In the genomic region with DNA sequence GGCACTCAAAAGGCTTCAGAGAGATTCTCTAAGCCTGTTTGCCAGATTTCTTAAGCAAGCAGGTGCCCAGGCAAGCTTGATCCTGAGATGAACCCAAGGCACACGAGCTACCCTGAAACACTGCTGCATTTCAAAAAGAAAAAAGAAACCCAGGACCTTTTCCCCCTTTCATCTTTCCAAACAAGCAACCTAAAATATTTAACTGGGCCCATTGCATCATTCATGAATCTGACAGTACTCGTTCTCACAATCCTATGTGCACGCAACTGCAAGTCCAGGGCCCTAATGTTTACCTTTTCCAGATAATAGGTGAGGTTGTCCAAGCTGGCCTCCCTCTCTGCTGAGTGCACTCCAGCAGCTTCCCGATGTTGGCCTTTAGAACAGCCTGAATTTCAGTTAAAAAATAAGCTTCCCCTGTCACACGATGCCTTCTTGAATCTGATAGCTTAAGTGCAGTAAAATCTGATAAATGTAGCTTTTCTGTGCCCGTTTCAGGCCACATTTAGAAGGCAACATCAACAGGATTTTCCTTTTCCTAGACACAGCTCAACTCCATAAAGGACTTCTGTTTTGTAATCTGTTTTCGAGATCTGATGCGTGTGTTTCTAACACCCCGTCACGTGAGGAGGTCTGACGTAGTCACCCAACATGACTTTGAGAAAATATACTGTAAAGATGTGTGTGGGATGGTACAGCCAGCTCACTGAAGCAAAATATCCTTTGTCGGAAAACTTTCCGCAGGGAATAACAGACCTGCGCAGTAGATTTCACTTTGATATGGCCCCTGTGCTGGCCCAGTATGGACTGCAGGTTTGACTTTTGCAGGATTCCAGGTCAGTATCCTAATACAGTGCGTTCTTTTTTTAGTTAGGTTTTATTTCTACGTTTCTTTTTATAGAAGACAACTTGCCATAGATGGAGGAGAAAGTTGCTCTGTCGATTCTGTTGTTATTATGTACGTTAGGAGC, we compare ENCODE assay signal across 1 cellular context.
A peak's percentile ranks its signal among the peaks of the same experiment; 100 is the strongest.
TF ChIP-seq lines count a peak whose summit lies in the region.

No MANE protein-coding gene starts in this region.

TF ChIP-seq in HepG2, 621 proteins besides CTCF, POLR2A, EP300 and RAD21 (continues in another document):
- TF ChIP-seq ZSCAN31 (CRISPR knock-in tag; IDR thresholded peaks at IDR 0.05; ENCODE audit: low read depth) (peak; percentile 49; the same call in 1 of the 2 replicates), TBL1XR1 (IDR thresholded peaks at IDR 0.05; ENCODE audit: borderline replicate concordance, low read length, partially characterized antibody) (no peak), ZNF207 (IDR thresholded peaks at IDR 0.05; ENCODE audit: borderline replicate concordance) (no peak), ARHGAP35 (CRISPR knock-in tag; IDR thresholded peaks at IDR 0.05; ENCODE audit: borderline replicate concordance) (no peak), ZMYM3 (CRISPR knock-in tag; IDR thresholded peaks at IDR 0.05) (peak; percentile 36; the same call in 1 of the 2 replicates), CBX1 (IDR thresholded peaks at IDR 0.05; ENCODE audit: low read depth) (no peak), ZFP90 (CRISPR knock-in tag; IDR thresholded peaks at IDR 0.05; ENCODE audit: borderline replicate concordance) (peak; percentile 34; the same call in 1 of the 2 replicates), KAT8 (CRISPR knock-in tag; IDR thresholded peaks at IDR 0.05) (peak; percentile 39; the same call in 1 of the 2 replicates), SP5 (CRISPR knock-in tag; IDR thresholded peaks at IDR 0.05; ENCODE audit: borderline replicate concordance, low read depth) (no peak), ZNF766 (CRISPR knock-in tag; IDR thresholded peaks at IDR 0.05; ENCODE audit: borderline replicate concordance) (peak; percentile 41; the same call in 1 of the 2 replicates), BHLHE40 (IDR thresholded peaks at IDR 0.05; ENCODE audit: low read length) (peak; percentile 93), POGZ (CRISPR knock-in tag; IDR thresholded peaks at IDR 0.05) (peak; percentile 55; the same call in 1 of the 2 replicates), ATF7 (IDR thresholded peaks at IDR 0.05) (peak; percentile 47), ATF7 (CRISPR knock-in tag; IDR thresholded peaks at IDR 0.05) (peak; percentile 25; the same call in 1 of the 2 replicates), SRF (IDR thresholded peaks at IDR 0.05; ENCODE audit: low read depth, low read length) (no peak), ZNF143 (CRISPR knock-in tag; IDR thresholded peaks at IDR 0.05) (0 out of 2 replicates have a peak, but pooled peaks have one; percentile 22), ZNF556 (CRISPR knock-in tag; IDR thresholded peaks at IDR 0.05; ENCODE audit: borderline replicate concordance) (no peak), ZNF780A (CRISPR knock-in tag; IDR thresholded peaks at IDR 0.05) (no peak), ZNF614 (CRISPR knock-in tag; IDR thresholded peaks at IDR 0.05; ENCODE audit: borderline replicate concordance) (0 out of 2 replicates have a peak, but pooled peaks have one; percentile 14), KMT2A (CRISPR knock-in tag; IDR thresholded peaks at IDR 0.05) (peak; percentile 55; the same call in 1 of the 2 replicates), ZNF792 (CRISPR knock-in tag; IDR thresholded peaks at IDR 0.05) (peak; percentile 58; the same call in 1 of the 2 replicates), GATAD2A (CRISPR knock-in tag; IDR thresholded peaks at IDR 0.05) (peak; percentile 84), KDM5A (IDR thresholded peaks at IDR 0.05; ENCODE audit: borderline replicate concordance, low read length) (peak; percentile 25; the same call in 1 of the 2 replicates), JUND (CRISPR knock-in tag; IDR thresholded peaks at IDR 0.05) (no peak), TP53 (CRISPR knock-in tag; conservative IDR thresholded peaks at IDR 0.05) (0 out of 2 replicates have a peak, but pooled peaks have one; percentile 22), CBX5 (CRISPR knock-in tag; IDR thresholded peaks at IDR 0.05; ENCODE audit: borderline replicate concordance) (0 out of 2 replicates have a peak, but pooled peaks have one; percentile 25), ZNF350 (CRISPR knock-in tag; IDR thresholded peaks at IDR 0.05; ENCODE audit: borderline replicate concordance, low read depth) (peak; percentile 53; the same call in 1 of the 2 replicates), NR3C1 (CRISPR knock-in tag; IDR thresholded peaks at IDR 0.05) (no peak), PPARG (CRISPR knock-in tag; conservative IDR thresholded peaks at IDR 0.05) (peak; percentile 90), ATM (IDR thresholded peaks at IDR 0.05; ENCODE audit: borderline replicate concordance) (no peak), ARID2 (CRISPR knock-in tag; IDR thresholded peaks at IDR 0.05; ENCODE audit: borderline replicate concordance) (no peak), ZNF260 (CRISPR knock-in tag; IDR thresholded peaks at IDR 0.05; ENCODE audit: borderline replicate concordance, low read depth) (no peak), ZFX (CRISPR knock-in tag; IDR thresholded peaks at IDR 0.05; ENCODE audit: low read depth) (peak; percentile 71), SIN3A (IDR thresholded peaks at IDR 0.05; ENCODE audit: borderline replicate concordance, low read depth, low read length) (peak; percentile 71), ZNF121 (CRISPR knock-in tag; IDR thresholded peaks at IDR 0.05) (no peak), MIXL1 (CRISPR knock-in tag; IDR thresholded peaks at IDR 0.05) (0 out of 2 replicates have a peak, but pooled peaks have one; percentile 12), MEF2D (CRISPR knock-in tag; IDR thresholded peaks at IDR 0.05) (0 out of 2 replicates have a peak, but pooled peaks have one; percentile 72), CEBPG (CRISPR knock-in tag; IDR thresholded peaks at IDR 0.05) (peak; percentile 98), ZNF567 (CRISPR knock-in tag; IDR thresholded peaks at IDR 0.05; ENCODE audit: borderline replicate concordance) (no peak), SNAI1 (CRISPR knock-in tag; IDR thresholded peaks at IDR 0.05; ENCODE audit: borderline replicate concordance) (0 out of 2 replicates have a peak, but pooled peaks have one; percentile 54), HNF4G (IDR thresholded peaks at IDR 0.05; ENCODE audit: borderline replicate concordance, low read depth, low read length) (peak; percentile 31; the same call in 1 of the 2 replicates), HNF4G (CRISPR knock-in tag; IDR thresholded peaks at IDR 0.05; ENCODE audit: borderline replicate concordance, low read depth) (no peak)
- TF ChIP-seq, protein P1, sequence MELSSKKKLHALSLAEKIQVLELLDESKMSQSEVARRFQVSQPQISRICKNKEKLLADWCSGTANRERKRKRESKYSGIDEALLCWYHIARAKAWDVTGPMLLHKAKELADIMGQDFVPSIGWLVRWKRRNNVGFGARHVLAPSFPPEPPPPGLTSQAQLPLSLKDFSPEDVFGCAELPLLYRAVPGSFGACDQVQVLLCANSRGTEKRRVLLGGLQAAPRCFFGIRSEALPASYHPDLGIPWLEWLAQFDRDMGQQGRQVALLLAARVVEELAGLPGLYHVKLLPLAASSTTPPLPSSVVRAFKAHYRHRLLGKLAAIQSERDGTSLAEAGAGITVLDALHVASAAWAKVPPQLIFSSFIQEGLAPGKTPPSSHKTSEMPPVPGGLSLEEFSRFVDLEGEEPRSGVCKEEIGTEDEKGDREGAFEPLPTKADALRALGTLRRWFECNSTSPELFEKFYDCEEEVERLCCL (CRISPR knock-in tag; IDR thresholded peaks at IDR 0.05; ENCODE audit: borderline replicate concordance): no peak
- TF ChIP-seq, protein P2, sequence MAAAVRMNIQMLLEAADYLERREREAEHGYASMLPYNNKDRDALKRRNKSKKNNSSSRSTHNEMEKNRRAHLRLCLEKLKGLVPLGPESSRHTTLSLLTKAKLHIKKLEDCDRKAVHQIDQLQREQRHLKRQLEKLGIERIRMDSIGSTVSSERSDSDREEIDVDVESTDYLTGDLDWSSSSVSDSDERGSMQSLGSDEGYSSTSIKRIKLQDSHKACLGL (CRISPR knock-in tag; IDR thresholded peaks at IDR 0.05): no peak
- TF ChIP-seq, protein P3, sequence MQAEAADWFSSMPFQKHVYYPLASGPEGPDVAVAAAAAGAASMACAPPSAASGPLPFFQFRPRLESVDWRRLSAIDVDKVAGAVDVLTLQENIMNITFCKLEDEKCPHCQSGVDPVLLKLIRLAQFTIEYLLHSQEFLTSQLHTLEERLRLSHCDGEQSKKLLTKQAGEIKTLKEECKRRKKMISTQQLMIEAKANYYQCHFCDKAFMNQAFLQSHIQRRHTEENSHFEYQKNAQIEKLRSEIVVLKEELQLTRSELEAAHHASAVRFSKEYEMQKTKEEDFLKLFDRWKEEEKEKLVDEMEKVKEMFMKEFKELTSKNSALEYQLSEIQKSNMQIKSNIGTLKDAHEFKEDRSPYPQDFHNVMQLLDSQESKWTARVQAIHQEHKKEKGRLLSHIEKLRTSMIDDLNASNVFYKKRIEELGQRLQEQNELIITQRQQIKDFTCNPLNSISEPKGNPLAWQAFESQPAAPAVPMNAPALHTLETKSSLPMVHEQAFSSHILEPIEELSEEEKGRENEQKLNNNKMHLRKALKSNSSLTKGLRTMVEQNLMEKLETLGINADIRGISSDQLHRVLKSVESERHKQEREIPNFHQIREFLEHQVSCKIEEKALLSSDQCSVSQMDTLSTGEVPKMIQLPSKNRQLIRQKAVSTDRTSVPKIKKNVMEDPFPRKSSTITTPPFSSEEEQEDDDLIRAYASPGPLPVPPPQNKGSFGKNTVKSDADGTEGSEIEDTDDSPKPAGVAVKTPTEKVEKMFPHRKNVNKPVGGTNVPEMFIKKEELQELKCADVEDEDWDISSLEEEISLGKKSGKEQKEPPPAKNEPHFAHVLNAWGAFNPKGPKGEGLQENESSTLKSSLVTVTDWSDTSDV (CRISPR knock-in tag; IDR thresholded peaks at IDR 0.05): no peak
- TF ChIP-seq, protein P4, sequence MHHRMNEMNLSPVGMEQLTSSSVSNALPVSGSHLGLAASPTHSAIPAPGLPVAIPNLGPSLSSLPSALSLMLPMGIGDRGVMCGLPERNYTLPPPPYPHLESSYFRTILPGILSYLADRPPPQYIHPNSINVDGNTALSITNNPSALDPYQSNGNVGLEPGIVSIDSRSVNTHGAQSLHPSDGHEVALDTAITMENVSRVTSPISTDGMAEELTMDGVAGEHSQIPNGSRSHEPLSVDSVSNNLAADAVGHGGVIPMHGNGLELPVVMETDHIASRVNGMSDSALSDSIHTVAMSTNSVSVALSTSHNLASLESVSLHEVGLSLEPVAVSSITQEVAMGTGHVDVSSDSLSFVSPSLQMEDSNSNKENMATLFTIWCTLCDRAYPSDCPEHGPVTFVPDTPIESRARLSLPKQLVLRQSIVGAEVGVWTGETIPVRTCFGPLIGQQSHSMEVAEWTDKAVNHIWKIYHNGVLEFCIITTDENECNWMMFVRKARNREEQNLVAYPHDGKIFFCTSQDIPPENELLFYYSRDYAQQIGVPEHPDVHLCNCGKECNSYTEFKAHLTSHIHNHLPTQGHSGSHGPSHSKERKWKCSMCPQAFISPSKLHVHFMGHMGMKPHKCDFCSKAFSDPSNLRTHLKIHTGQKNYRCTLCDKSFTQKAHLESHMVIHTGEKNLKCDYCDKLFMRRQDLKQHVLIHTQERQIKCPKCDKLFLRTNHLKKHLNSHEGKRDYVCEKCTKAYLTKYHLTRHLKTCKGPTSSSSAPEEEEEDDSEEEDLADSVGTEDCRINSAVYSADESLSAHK (CRISPR knock-in tag; IDR thresholded peaks at IDR 0.05; ENCODE audit: borderline replicate concordance): no peak
- TF ChIP-seq, protein P5, sequence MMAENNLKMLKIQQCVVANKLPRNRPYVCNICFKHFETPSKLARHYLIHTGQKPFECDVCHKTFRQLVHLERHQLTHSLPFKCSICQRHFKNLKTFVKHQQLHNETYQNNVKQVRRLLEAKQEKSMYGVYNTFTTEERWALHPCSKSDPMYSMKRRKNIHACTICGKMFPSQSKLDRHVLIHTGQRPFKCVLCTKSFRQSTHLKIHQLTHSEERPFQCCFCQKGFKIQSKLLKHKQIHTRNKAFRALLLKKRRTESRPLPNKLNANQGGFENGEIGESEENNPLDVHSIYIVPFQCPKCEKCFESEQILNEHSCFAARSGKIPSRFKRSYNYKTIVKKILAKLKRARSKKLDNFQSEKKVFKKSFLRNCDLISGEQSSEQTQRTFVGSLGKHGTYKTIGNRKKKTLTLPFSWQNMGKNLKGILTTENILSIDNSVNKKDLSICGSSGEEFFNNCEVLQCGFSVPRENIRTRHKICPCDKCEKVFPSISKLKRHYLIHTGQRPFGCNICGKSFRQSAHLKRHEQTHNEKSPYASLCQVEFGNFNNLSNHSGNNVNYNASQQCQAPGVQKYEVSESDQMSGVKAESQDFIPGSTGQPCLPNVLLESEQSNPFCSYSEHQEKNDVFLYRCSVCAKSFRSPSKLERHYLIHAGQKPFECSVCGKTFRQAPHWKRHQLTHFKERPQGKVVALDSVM (CRISPR knock-in tag; IDR thresholded peaks at IDR 0.05): peak; percentile 50; the same call in 1 of the 2 replicates
- TF ChIP-seq, protein P6, sequence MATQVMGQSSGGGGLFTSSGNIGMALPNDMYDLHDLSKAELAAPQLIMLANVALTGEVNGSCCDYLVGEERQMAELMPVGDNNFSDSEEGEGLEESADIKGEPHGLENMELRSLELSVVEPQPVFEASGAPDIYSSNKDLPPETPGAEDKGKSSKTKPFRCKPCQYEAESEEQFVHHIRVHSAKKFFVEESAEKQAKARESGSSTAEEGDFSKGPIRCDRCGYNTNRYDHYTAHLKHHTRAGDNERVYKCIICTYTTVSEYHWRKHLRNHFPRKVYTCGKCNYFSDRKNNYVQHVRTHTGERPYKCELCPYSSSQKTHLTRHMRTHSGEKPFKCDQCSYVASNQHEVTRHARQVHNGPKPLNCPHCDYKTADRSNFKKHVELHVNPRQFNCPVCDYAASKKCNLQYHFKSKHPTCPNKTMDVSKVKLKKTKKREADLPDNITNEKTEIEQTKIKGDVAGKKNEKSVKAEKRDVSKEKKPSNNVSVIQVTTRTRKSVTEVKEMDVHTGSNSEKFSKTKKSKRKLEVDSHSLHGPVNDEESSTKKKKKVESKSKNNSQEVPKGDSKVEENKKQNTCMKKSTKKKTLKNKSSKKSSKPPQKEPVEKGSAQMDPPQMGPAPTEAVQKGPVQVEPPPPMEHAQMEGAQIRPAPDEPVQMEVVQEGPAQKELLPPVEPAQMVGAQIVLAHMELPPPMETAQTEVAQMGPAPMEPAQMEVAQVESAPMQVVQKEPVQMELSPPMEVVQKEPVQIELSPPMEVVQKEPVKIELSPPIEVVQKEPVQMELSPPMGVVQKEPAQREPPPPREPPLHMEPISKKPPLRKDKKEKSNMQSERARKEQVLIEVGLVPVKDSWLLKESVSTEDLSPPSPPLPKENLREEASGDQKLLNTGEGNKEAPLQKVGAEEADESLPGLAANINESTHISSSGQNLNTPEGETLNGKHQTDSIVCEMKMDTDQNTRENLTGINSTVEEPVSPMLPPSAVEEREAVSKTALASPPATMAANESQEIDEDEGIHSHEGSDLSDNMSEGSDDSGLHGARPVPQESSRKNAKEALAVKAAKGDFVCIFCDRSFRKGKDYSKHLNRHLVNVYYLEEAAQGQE (IDR thresholded peaks at IDR 0.05; ENCODE audit: borderline replicate concordance in 1 of 2, low read depth in 1 of 2, low read length in 2 of 2): peak in 1 of 2 experiments; percentile 53; a peak in 1 of 4 replicates
- TF ChIP-seq, protein P7, sequence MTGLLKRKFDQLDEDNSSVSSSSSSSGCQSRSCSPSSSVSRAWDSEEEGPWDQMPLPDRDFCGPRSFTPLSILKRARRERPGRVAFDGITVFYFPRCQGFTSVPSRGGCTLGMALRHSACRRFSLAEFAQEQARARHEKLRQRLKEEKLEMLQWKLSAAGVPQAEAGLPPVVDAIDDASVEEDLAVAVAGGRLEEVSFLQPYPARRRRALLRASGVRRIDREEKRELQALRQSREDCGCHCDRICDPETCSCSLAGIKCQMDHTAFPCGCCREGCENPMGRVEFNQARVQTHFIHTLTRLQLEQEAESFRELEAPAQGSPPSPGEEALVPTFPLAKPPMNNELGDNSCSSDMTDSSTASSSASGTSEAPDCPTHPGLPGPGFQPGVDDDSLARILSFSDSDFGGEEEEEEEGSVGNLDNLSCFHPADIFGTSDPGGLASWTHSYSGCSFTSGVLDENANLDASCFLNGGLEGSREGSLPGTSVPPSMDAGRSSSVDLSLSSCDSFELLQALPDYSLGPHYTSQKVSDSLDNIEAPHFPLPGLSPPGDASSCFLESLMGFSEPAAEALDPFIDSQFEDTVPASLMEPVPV (CRISPR knock-in tag; IDR thresholded peaks at IDR 0.05): peak; percentile 73; the same call in 1 of the 2 replicates
